8 cellular contexts compared by ENCODE assay signal in genomic region chr9:114291064-114291474, GRCh38. TPM values are rescaled to one million over a fixed set of nuclear protein-coding genes. Genes with fewer than 3 reads are reported as not detected.
DNase-seq lines count a peak whose midpoint lies in the region; ATAC-seq and TF ChIP-seq lines count a peak whose summit lies in the region.

No MANE protein-coding gene starts in this region.

- POLR2A ChIA-PET in naive thymus-derived CD4-positive, alpha-beta T cell (lab: Charles Lee) = no interaction called here

- peaks cover 3 to 14% (median 9%) of the 10 kb centered on the region in 5 donors for H3K36me3 Mint-ChIP-seq in naive thymus-derived CD4-positive, alpha-beta T cell

- H3K27me3 Mint-ChIP-seq in naive thymus-derived CD4-positive, alpha-beta T cell = peaks cover 2 to 7% (median 5%) of the 10 kb centered on the region in 5 donors

- TF ChIP-seq CTCF in AG10803 (conservative IDR thresholded peaks at IDR 0.05; ENCODE audit: low read length) = peak; percentile 80

- H3K9me3 Mint-ChIP-seq in naive thymus-derived CD4-positive, alpha-beta T cell = peaks cover 0 to 29% (median 10%) of the 10 kb centered on the region in 11 donors

- no peak overlapping the region for H3K4me3 ChIP-seq in AG10803 (ENCODE audit: low read length)
- no peak overlapping the region for H3K4me3 ChIP-seq in naive thymus-derived CD4-positive, alpha-beta T cell (ENCODE audit: low read length)

- DNase-seq in AG10803 (ENCODE audit: low read depth) (peak; percentile 58), NCI-H82 treated with DMSO at 0.1 percent for 48 hours (lab: John Stamatoyannopoulos, UW; ENCODE audit: unreplicated experiment) (peak; percentile 5), erythroblast (lab: John Stamatoyannopoulos, UW) (peak; percentile 51 to 78)
- peak; percentile 96 for DNase-seq in activated CD8-positive, alpha-beta memory T cell treated with anti-CD3 and anti-CD28 coated beads, Interleukin-2, amount 50 U/mL, for 48 hours
- peak; percentile 30 to 73 (median 57) for DNase-seq in naive thymus-derived CD4-positive, alpha-beta T cell
- DNase-seq in stimulated activated CD8-positive, alpha-beta memory T cell treated with anti-CD3 and anti-CD28 coated beads, Interleukin-7, amount 100 ng/mL, for 48 hours (ENCODE audit: extremely low read depth in 1 of 2, low read depth in 1 of 2) = peak; percentile 25 to 27

- peaks cover 0 to 4% (median 0%) of the 10 kb centered on the region in 3 experiments for H3K9me3 ChIP-seq in naive thymus-derived CD4-positive, alpha-beta T cell (ENCODE audit: control insufficient read depth in 2 of 3, low read length in 3 of 3)

- no peak overlapping the region for H3K4me3 Mint-ChIP-seq in naive thymus-derived CD4-positive, alpha-beta T cell

- no peak for TF ChIP-seq POLR2A in erythroblast (IDR thresholded peaks at IDR 0.05; ENCODE audit: low read length)

- H3K27ac ChIP-seq in naive thymus-derived CD4-positive, alpha-beta T cell (ENCODE audit: low read depth, low read length) = no peak overlapping the region

- H3K4me1 ChIP-seq in naive thymus-derived CD4-positive, alpha-beta T cell (ENCODE audit: control insufficient read depth in 2 of 2, insufficient read depth in 2 of 2, low read length in 2 of 2) = no peaks in the 10 kb centered on the region

- ATAC-seq in GM21390 (IDR thresholded peaks at IDR 0.05; ENCODE audit: unreplicated experiment) = peak; percentile 54
- ATAC-seq in naive thymus-derived CD4-positive, alpha-beta T cell = peak; percentile 65
- ATAC-seq in HG03521 (IDR thresholded peaks at IDR 0.05; ENCODE audit: unreplicated experiment) = no peak

- H3K36me3 ChIP-seq in naive thymus-derived CD4-positive, alpha-beta T cell (ENCODE audit: control insufficient read depth in 2 of 3, insufficient read depth in 3 of 3, low read length in 3 of 3) = no peaks in the 10 kb centered on the region

- H3K27me3 ChIP-seq in naive thymus-derived CD4-positive, alpha-beta T cell (ENCODE audit: control insufficient read depth in 2 of 2, insufficient read depth in 2 of 2, low read length in 2 of 2) = no peaks in the 10 kb centered on the region

- peaks cover 0 to 5% (median 0%) of the 10 kb centered on the region in 7 donors for H3K4me1 Mint-ChIP-seq in naive thymus-derived CD4-positive, alpha-beta T cell

- CTCF ChIA-PET in naive thymus-derived CD4-positive, alpha-beta T cell (lab: Charles Lee) = interaction anchor here (0.7 to 2.6 kb wide), 12 partner anchors 16 to 370 kb away, joined by 3 to 22 read pairs (median 4); no protein-coding TSS in a partner anchor

- intact Hi-C loops in naive thymus-derived CD4-positive, alpha-beta T cell (cut with micrococcal nuclease) = loop anchor here (1.0 kb wide), 3 partner anchors 136 to 209 kb away; partner anchors contain the start of gene COL27A1 (in 2 of the 2)

- peak overlapping the region in 1 of 9 donors; percentile 20 for H3K27ac Mint-ChIP-seq in naive thymus-derived CD4-positive, alpha-beta T cell

RNA-seq across cellular contexts. Expression of gene ORM1, which starts 31.8 kb away (rescaled TPM):
- under 1 TPM in 1 of 5 experiments, not detected in 4; 0.29 TPM for total RNA-seq in naive thymus-derived CD4-positive, alpha-beta T cell
- not detected for polyA plus RNA-seq in naive thymus-derived CD4-positive, alpha-beta T cell

RNA-seq across cellular contexts. Expression of gene ORM2, which starts 38.6 kb away (rescaled TPM):
- not detected for total RNA-seq in naive thymus-derived CD4-positive, alpha-beta T cell
- polyA plus RNA-seq in naive thymus-derived CD4-positive, alpha-beta T cell = not detected

Comparison
In these comparisons a context has a peak if more than half of its experiments do, and no peak if none do; other contexts are left out.
1. DNase-seq: peak in every context shown above with its lines; median percentile 96 in activated CD8-positive, alpha-beta memory T cell treated with anti-CD3 and anti-CD28 coated beads, Interleukin-2, amount 50 U/mL, for 48 hours; 64 in erythroblast; 58 in AG10803; 57 in naive thymus-derived CD4-positive, alpha-beta T cell; 26 in stimulated activated CD8-positive, alpha-beta memory T cell treated with anti-CD3 and anti-CD28 coated beads, Interleukin-7, amount 100 ng/mL, for 48 hours; 5 in NCI-H82 treated with DMSO at 0.1 percent for 48 hours.